ENCODE assay signal across 12 cellular contexts in genomic region chr10:93515071-93515962, GRCh38. TPM values are rescaled to one million over a fixed set of nuclear protein-coding genes. Genes with fewer than 3 reads are reported as not detected.
DNase-seq lines count a peak whose midpoint lies in the region; ATAC-seq and TF ChIP-seq lines count a peak whose summit lies in the region.
"Had no signal": no experiment of that assay in that cellular context is flagged by ENCODE, and none has a peak within 500 bp of the region (broad histone marks: within the 10 kb centered on the region; RNA-seq: fewer than 3 reads in every experiment).

No MANE protein-coding gene starts in this region.

- H4K8ac ChIP-seq in neuronal stem cell (ENCODE audit: low read depth, low read length), result no peak overlapping the region

- no peak overlapping the region for H4K91ac ChIP-seq in neuronal stem cell (ENCODE audit: low read depth, low read length, poor library complexity)

- H3K9me2 ChIP-seq in Karpas-422 (replicated peaks; ENCODE audit: insufficient read depth, low read length), result no peaks in the 10 kb centered on the region

- H2BK15ac ChIP-seq in neuronal stem cell (ENCODE audit: low read length), result no peak overlapping the region

- DNase-seq in Karpas-422 (peak; percentile 58), cardiac fibroblast (ENCODE audit: low read depth in 2 of 2) (peak; percentile 59 to 78), superior temporal gyrus (ENCODE audit: extremely low spot score) (peak; percentile 67), neuronal stem cell (ENCODE audit: low spot score) (no peak)
- DNase-seq in activated naive CD4-positive, alpha-beta T cell treated with anti-CD3 and anti-CD28 coated beads, Interleukin-2, amount 50 U/mL, for 16 hours, result no peak
- DNase-seq: activated CD4-positive, CD25-positive, alpha-beta regulatory T cell; DMS 273 treated with DMSO at 0.1 percent for 48 hours; mucosa of descending colon; NCI-H2107; stimulated activated naive CD4-positive, alpha-beta T cell had no signal

- H3K36me3 ChIP-seq in Karpas-422 (ENCODE audit: insufficient read depth, low read length) (peaks cover 27% of the 10 kb centered on the region), neuronal stem cell (replicated peaks in 1 of 2; ENCODE audit: control insufficient read depth in 2 of 2, insufficient read depth in 2 of 2, low read length in 2 of 2) (peaks cover 27 to 81% of the 10 kb centered on the region in 2 donors)

- no peak overlapping the region for H2BK120ac ChIP-seq in neuronal stem cell (ENCODE audit: low read depth, low read length)

- no peaks in the 10 kb centered on the region for H3K9me3 ChIP-seq in Karpas-422 (ENCODE audit: low read length)
- H3K9me3 ChIP-seq in neuronal stem cell (replicated peaks in 1 of 2; ENCODE audit: control insufficient read depth in 2 of 2, insufficient read depth in 1 of 2, low read depth in 1 of 2, low read length in 2 of 2), result peaks cover 12 to 20% of the 10 kb centered on the region in 2 donors
- H3K9me3 ChIP-seq: mucosa of descending colon had no signal

- no peak overlapping the region for H3K18ac ChIP-seq in neuronal stem cell (ENCODE audit: low read length)

- no peak overlapping the region for H3K4ac ChIP-seq in neuronal stem cell (ENCODE audit: low read length)

- no peak overlapping the region for H3K14ac ChIP-seq in neuronal stem cell (ENCODE audit: low read length)

- no peaks in the 10 kb centered on the region for H3K79me2 ChIP-seq in Karpas-422 (ENCODE audit: low read length)

- H3K9ac ChIP-seq in Karpas-422 (ENCODE audit: low read length) (peak overlapping the region; percentile 53), neuronal stem cell (ENCODE audit: low read depth, low read length, poor library complexity) (no peak overlapping the region)

- H3K4me1 ChIP-seq in Karpas-422 (ENCODE audit: low read length) (peaks cover 45% of the 10 kb centered on the region), neuronal stem cell (ENCODE audit: control insufficient read depth in 2 of 2, insufficient read depth in 1 of 2, low read depth in 1 of 2, low read length in 2 of 2) (no peaks in the 10 kb centered on the region)

- H3K4me2 ChIP-seq in Karpas-422 (ENCODE audit: low read depth, low read length, poor library complexity, severe bottlenecking) (peak overlapping the region; percentile 84), neuronal stem cell (ENCODE audit: insufficient read depth, low read length, poor library complexity, severe bottlenecking) (no peak overlapping the region)

- no peaks in the 10 kb centered on the region for H4K20me1 ChIP-seq in Karpas-422 (ENCODE audit: insufficient read depth, low read depth, low read length)

- WGBS in neuronal stem cell (ENCODE audit: extremely low coverage in 2 of 2, insufficient read length in 2 of 2, insufficient replicate concordance in 1 of 2), 2 donors, result no CpG with 5 or more reads among the region's 7 CpGs

- no peak overlapping the region for H2BK5ac ChIP-seq in neuronal stem cell (ENCODE audit: low read length)

- no peak overlapping the region for H2AK5ac ChIP-seq in neuronal stem cell (ENCODE audit: low read depth, low read length)

- no peak overlapping the region for H2AFZ ChIP-seq in Karpas-422 (ENCODE audit: low read length)
- no peak overlapping the region for H2AFZ ChIP-seq in neuronal stem cell (ENCODE audit: low read length)

- H3K27me3 ChIP-seq in Karpas-422 (ENCODE audit: low read length) (no peaks in the 10 kb centered on the region), layer of hippocampus (ENCODE audit: control insufficient read depth, insufficient read depth, low read length) (no peaks in the 10 kb centered on the region), neuronal stem cell (ENCODE audit: control insufficient read depth in 3 of 3, insufficient read depth in 3 of 3, low read depth in 1 of 3, low read length in 3 of 3) (no peaks in the 10 kb centered on the region)

- TF ChIP-seq CTCF in cardiac fibroblast (IDR thresholded peaks at IDR 0.05; ENCODE audit: low read depth, low read length), result no peak

- H3K23ac ChIP-seq in neuronal stem cell (ENCODE audit: low read depth, low read length, poor library complexity), result no peak overlapping the region

- H2BK12ac ChIP-seq in neuronal stem cell (ENCODE audit: low read length), result no peak overlapping the region

- H3K27ac ChIP-seq in Karpas-422 (ENCODE audit: low read length) (peak overlapping the region; percentile 99), layer of hippocampus (ENCODE audit: low read depth, low read length) (peak overlapping the region; percentile 38), neuronal stem cell (replicated peaks; ENCODE audit: low read length) (no peak overlapping the region)

- H3K4me3 ChIP-seq in Karpas-422 (ENCODE audit: low read length) (peak overlapping the region; percentile 51), cardiac fibroblast (replicated peaks in 1 of 2; ENCODE audit: low read depth in 2 of 2, low read length in 2 of 2) (no peak overlapping the region), neuronal stem cell (ENCODE audit: low read length in 2 of 2) (no peak overlapping the region)
- H3K4me3 ChIP-seq: mucosa of descending colon had no signal

- H3K79me1 ChIP-seq in neuronal stem cell (ENCODE audit: low read depth, low read length), result no peaks in the 10 kb centered on the region

- no peak for ATAC-seq in GM19463 (IDR thresholded peaks at IDR 0.05; ENCODE audit: unreplicated experiment)
- ATAC-seq: mucosa of descending colon had no signal

RNA-seq across cellular contexts. Expression of gene CEP55, which starts 18.9 kb away (rescaled TPM):
- 14.6 and 16.5 TPM in 2 replicates for total RNA-seq in Karpas-422 (2014; rRNA removed; shearing (Covaris generic); ENCODE audit: low replicate concordance)
- 34.7 TPM for polyA plus RNA-seq in neuronal stem cell (2013, experiment 1 of 2)
- polyA plus RNA-seq in neuronal stem cell (2013, experiment 2 of 2), result 34.1 TPM

RNA-seq across cellular contexts. Expression of gene MYOF, which starts 33.2 kb away (rescaled TPM):
- 8.1 and 9.2 TPM in 2 replicates for total RNA-seq in Karpas-422 (2014; rRNA removed; shearing (Covaris generic); ENCODE audit: low replicate concordance)
- polyA plus RNA-seq in neuronal stem cell (2013, experiment 1 of 2), result 2.9 TPM
- 2.8 TPM for polyA plus RNA-seq in neuronal stem cell (2013, experiment 2 of 2)

RNA-seq across cellular contexts. Expression of gene FFAR4, which starts 51.1 kb away (rescaled TPM):
- not detected in 2 replicates for total RNA-seq in Karpas-422 (2014; rRNA removed; shearing (Covaris generic); ENCODE audit: low replicate concordance)
- polyA plus RNA-seq in neuronal stem cell (2013, experiment 1 of 2), result 0.01 TPM
- polyA plus RNA-seq in neuronal stem cell (2013, experiment 2 of 2), result not detected

Comparison
In these comparisons a context has a peak if more than half of its experiments do, and no peak if none do; other contexts are left out.
1. DNase-seq: peak in Karpas-422 (single experiment), cardiac fibroblast (2 of 2) and superior temporal gyrus (single experiment); none in neuronal stem cell (single experiment) and activated naive CD4-positive, alpha-beta T cell treated with anti-CD3 and anti-CD28 coated beads, Interleukin-2, amount 50 U/mL, for 16 hours (single experiment).